ENCODE assay signal across 18 cellular contexts in the genomic region with DNA sequence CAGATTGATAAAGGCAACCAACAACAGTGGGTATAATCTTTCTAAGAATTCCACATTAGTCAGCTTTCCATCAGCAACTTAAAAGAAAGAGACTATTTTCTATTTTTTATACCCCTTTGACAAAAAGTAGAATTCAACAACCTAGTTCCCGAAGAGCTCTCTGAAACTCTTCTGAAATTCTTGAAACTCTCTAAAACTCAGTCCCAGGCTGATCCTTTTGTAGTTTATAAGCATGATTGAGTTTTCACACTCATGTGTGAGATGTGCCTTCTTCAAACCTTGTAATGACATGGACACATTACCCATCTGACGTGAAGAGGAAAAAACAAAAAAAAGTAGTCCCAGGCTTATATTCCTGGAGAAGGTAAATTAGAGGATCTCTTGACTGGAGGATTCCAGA. TPM values are rescaled to one million over a fixed set of nuclear protein-coding genes. Genes with fewer than 3 reads are reported as not detected.
A peak's percentile ranks its signal among the peaks of the same experiment; 100 is the strongest.
DNase-seq lines count a peak whose midpoint lies in the region; ATAC-seq, FAIRE-seq and TF ChIP-seq lines count a peak whose summit lies in the region.
"Had no signal": no experiment of that assay in that cellular context is flagged by ENCODE, and none has a peak within 500 bp of the region (broad histone marks: within the 10 kb centered on the region; RNA-seq: fewer than 3 reads in every experiment).

No MANE protein-coding gene starts in this region.

- H3K4me3 ChIP-seq in psoas muscle: no peak overlapping the region
- no peak overlapping the region for H3K4me3 ChIP-seq in esophagus squamous epithelium
- H3K4me3 ChIP-seq: SJSA1 had no signal

- H3K27ac ChIP-seq in psoas muscle: peak overlapping the region; percentile 17
- no peak overlapping the region for H3K27ac ChIP-seq in esophagus squamous epithelium
- H3K27ac ChIP-seq: C4-2B, SJSA1 had no signal

- H3K4me1 Mint-ChIP-seq in activated naive CD4-positive, alpha-beta T cell treated with anti-CD3 and anti-CD28 coated beads, Interleukin-2, amount 50 U/mL, for 24 hours: peaks cover 60% of the 10 kb centered on the region
- H3K4me1 Mint-ChIP-seq in activated naive CD8-positive, alpha-beta T cell treated with anti-CD3 and anti-CD28 coated beads, Interleukin-2, amount 50 U/mL, for 24 hours: peaks cover 52% of the 10 kb centered on the region

- peak overlapping the region; percentile 30 for H3K4me3 Mint-ChIP-seq in activated naive CD4-positive, alpha-beta T cell treated with anti-CD3 and anti-CD28 coated beads, Interleukin-2, amount 50 U/mL, for 24 hours
- H3K4me3 Mint-ChIP-seq in activated naive CD8-positive, alpha-beta T cell treated with anti-CD3 and anti-CD28 coated beads, Interleukin-2, amount 50 U/mL, for 24 hours: peak overlapping the region; percentile 11
- H3K4me3 Mint-ChIP-seq: H9 had no signal

- WGBS in psoas muscle, 3 donors: 63 to 96% (median 77%) methylated on average over 2 of the region's 2 CpGs
- WGBS in esophagus squamous epithelium, 2 donors: 86 to 89% methylated on average over 2 of the region's 2 CpGs

- TF ChIP-seq POLR2A in esophagus squamous epithelium (IDR thresholded peaks at IDR 0.05): no peak

- TF ChIP-seq CTCF in psoas muscle (IDR thresholded peaks at IDR 0.05) (no peak), esophagus squamous epithelium (IDR thresholded peaks at IDR 0.05) (no peak)

- H3K9me3 ChIP-seq in psoas muscle: no peaks in the 10 kb centered on the region
- H3K9me3 ChIP-seq in esophagus squamous epithelium: no peaks in the 10 kb centered on the region
- H3K9me3 ChIP-seq: SJSA1 had no signal

- H3K36me3 Mint-ChIP-seq in activated naive CD4-positive, alpha-beta T cell treated with anti-CD3 and anti-CD28 coated beads, Interleukin-2, amount 50 U/mL, for 24 hours: peaks cover 4% of the 10 kb centered on the region
- H3K36me3 Mint-ChIP-seq in activated naive CD4-positive, alpha-beta T cell treated with anti-CD3 and anti-CD28 coated beads, Interleukin-2, amount 50 U/mL, for 72 hours: peaks cover 0 to 6% of the 10 kb centered on the region in 2 donors
- peaks cover 12% of the 10 kb centered on the region for H3K36me3 Mint-ChIP-seq in activated naive CD8-positive, alpha-beta T cell treated with anti-CD3 and anti-CD28 coated beads, Interleukin-2, amount 50 U/mL, for 24 hours (ENCODE audit: low read depth)

- intact Hi-C loops in psoas muscle (cut with DNase I) (no loop called here), esophagus squamous epithelium (cut with DNase I) (no loop called here)

- DNase-seq in activated naive CD4-positive, alpha-beta T cell treated with anti-CD3 and anti-CD28 coated beads, Interleukin-2, amount 50 U/mL, for 72 hours (ENCODE audit: low spot score in 2 of 2): no peak
- DNase-seq in GM18507 (ENCODE audit: extremely low spot score, insufficient read length, low read depth) (no peak), psoas muscle (no peak), esophagus squamous epithelium (lab: John Stamatoyannopoulos, UW) (no peak)
- DNase-seq in activated naive CD8-positive, alpha-beta T cell treated with anti-CD3 and anti-CD28 coated beads, Interleukin-2, amount 50 U/mL, for 24 hours: no peak
- DNase-seq: Calu3, DMS53, H9, NCI-H1048, NCI-H1436 treated with DMSO at 0.1 percent for 48 hours, NCI-H2029 treated with DMSO at 0.1 percent for 48 hours, NCI-H510A, NCI-H82 had no signal

- peak; percentile 42 for FAIRE-seq in GM18507 (lab: Jason Lieb, UNC)

- H3K9me3 Mint-ChIP-seq in activated naive CD4-positive, alpha-beta T cell treated with anti-CD3 and anti-CD28 coated beads, Interleukin-2, amount 50 U/mL, for 24 hours: no peaks in the 10 kb centered on the region
- H3K9me3 Mint-ChIP-seq in activated naive CD4-positive, alpha-beta T cell treated with anti-CD3 and anti-CD28 coated beads, Interleukin-2, amount 50 U/mL, for 72 hours: no peaks in the 10 kb centered on the region
- no peaks in the 10 kb centered on the region for H3K9me3 Mint-ChIP-seq in activated naive CD8-positive, alpha-beta T cell treated with anti-CD3 and anti-CD28 coated beads, Interleukin-2, amount 50 U/mL, for 24 hours
- H3K9me3 Mint-ChIP-seq: H9 had no signal

- peak overlapping the region; percentile 47 for H3K27ac Mint-ChIP-seq in activated naive CD4-positive, alpha-beta T cell treated with anti-CD3 and anti-CD28 coated beads, Interleukin-2, amount 50 U/mL, for 24 hours
- H3K27ac Mint-ChIP-seq in activated naive CD4-positive, alpha-beta T cell treated with anti-CD3 and anti-CD28 coated beads, Interleukin-2, amount 50 U/mL, for 72 hours: peak overlapping the region in 1 of 2 donors; percentile 42
- H3K27ac Mint-ChIP-seq in activated naive CD8-positive, alpha-beta T cell treated with anti-CD3 and anti-CD28 coated beads, Interleukin-2, amount 50 U/mL, for 24 hours: peak overlapping the region; percentile 60

- peaks cover 44% of the 10 kb centered on the region for H3K4me1 ChIP-seq in psoas muscle
- H3K4me1 ChIP-seq in esophagus squamous epithelium: peaks cover 0 to 33% (median 8%) of the 10 kb centered on the region in 3 donors

- no peaks in the 10 kb centered on the region for H3K27me3 ChIP-seq in psoas muscle (ENCODE audit: insufficient read depth in 3 of 3, low read length in 2 of 3)
- no peaks in the 10 kb centered on the region for H3K27me3 ChIP-seq in esophagus squamous epithelium
- H3K27me3 ChIP-seq: SJSA1 had no signal

- H3K27me3 Mint-ChIP-seq in activated naive CD4-positive, alpha-beta T cell treated with anti-CD3 and anti-CD28 coated beads, Interleukin-2, amount 50 U/mL, for 24 hours: no peaks in the 10 kb centered on the region
- H3K27me3 Mint-ChIP-seq in activated naive CD8-positive, alpha-beta T cell treated with anti-CD3 and anti-CD28 coated beads, Interleukin-2, amount 50 U/mL, for 24 hours: no peaks in the 10 kb centered on the region

- H3K36me3 ChIP-seq in psoas muscle (ENCODE audit: insufficient read depth in 1 of 2, low read depth in 1 of 2): peaks cover 0 to 7% of the 10 kb centered on the region in 2 donors
- H3K36me3 ChIP-seq in esophagus squamous epithelium: peaks cover 0 to 11% (median 0%) of the 10 kb centered on the region in 3 donors

- no peak for ATAC-seq in activated naive CD4-positive, alpha-beta T cell treated with anti-CD3 and anti-CD28 coated beads, Interleukin-2, amount 50 U/mL, for 72 hours
- no peak for ATAC-seq in activated naive CD8-positive, alpha-beta T cell treated with anti-CD3 and anti-CD28 coated beads, Interleukin-2, amount 50 U/mL, for 24 hours
- no peak for ATAC-seq in psoas muscle
- no peak for ATAC-seq in GM21360 (IDR thresholded peaks at IDR 0.05; ENCODE audit: unreplicated experiment)
- no peak for ATAC-seq in GM19463 (IDR thresholded peaks at IDR 0.05; ENCODE audit: unreplicated experiment)

RNA-seq across cellular contexts. Expression of a gene that starts 31.4 kb away (rescaled TPM):
- total RNA-seq in activated naive CD4-positive, alpha-beta T cell treated with anti-CD3 and anti-CD28 coated beads, Interleukin-2, amount 50 U/mL, for 72 hours: 10 to 100 TPM; 75.9 to 97.0 TPM
- total RNA-seq in psoas muscle: 100 to 1,000 TPM; 109 to 221 (median 160) TPM
- 100 to 1,000 TPM in 2 of 3 donors, 10 to 100 TPM in 1; 87.2 to 391 (median 132) TPM for polyA plus RNA-seq in psoas muscle
- 100 to 1,000 TPM in 1 of 4 donors, 10 to 100 TPM in 3; 73.2 to 107 (median 84.2) TPM for total RNA-seq in esophagus squamous epithelium
